Comparison of ENCODE assay signal across 1 cellular context in the genomic region with DNA sequence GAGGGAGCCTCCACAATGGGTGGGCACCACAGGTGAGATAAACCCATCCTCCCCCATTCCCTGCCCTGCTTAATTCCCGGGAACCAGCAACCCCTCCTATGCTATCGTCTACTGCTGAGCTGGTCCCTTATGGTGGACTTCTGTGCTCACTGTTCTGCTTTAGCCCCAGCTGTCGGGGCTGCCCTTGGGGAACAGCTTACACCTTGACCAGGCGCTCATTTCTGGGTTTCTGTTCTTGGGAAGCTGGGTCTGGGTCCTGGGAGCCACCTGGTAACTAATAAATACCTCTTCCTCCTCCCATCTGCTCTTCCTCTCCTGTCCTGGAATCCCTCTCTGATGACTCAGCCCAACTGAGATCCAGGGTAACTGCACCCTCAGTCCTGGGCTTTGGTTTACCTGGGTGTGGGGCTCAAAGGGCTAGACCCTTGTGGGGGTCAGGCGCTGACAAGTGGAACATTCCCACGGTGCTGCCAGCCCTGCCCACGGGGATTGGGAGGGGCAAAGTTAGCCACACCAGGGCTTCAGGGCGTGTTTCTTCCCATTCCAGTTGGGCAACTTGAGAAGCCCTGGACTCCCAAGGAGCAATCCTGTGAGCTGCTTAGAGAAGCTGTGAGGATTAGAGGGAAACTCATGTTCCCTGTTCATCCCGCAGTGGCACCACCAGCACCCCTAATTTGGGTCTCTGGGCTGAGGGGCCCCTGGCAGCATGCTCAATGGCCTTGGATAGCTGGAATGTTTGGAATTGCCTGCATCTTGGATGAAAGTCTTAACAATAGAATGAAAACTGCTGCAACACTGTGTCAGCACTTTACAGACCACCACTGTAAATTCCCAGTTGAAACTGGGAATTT.
TF ChIP-seq lines count a peak whose summit lies in the region.

No MANE protein-coding gene starts in this region.

TF ChIP-seq in K562, 482 proteins besides CTCF, POLR2A, EP300 and RAD21 (continued from another document):
- TF ChIP-seq, protein P1, sequence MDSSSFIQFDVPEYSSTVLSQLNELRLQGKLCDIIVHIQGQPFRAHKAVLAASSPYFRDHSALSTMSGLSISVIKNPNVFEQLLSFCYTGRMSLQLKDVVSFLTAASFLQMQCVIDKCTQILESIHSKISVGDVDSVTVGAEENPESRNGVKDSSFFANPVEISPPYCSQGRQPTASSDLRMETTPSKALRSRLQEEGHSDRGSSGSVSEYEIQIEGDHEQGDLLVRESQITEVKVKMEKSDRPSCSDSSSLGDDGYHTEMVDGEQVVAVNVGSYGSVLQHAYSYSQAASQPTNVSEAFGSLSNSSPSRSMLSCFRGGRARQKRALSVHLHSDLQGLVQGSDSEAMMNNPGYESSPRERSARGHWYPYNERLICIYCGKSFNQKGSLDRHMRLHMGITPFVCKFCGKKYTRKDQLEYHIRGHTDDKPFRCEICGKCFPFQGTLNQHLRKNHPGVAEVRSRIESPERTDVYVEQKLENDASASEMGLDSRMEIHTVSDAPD (CRISPR knock-in tag; IDR thresholded peaks at IDR 0.05), result no peak
- TF ChIP-seq ZNF316 (IDR thresholded peaks at IDR 0.05) (peak; percentile 23; the same call in 1 of the 2 replicates), ZFP36 (IDR thresholded peaks at IDR 0.05; ENCODE audit: low read depth, low read length, partially characterized antibody) (no peak), C11orf30 (IDR thresholded peaks at IDR 0.05; ENCODE audit: low read depth) (peak; percentile 34; the same call in 1 of the 2 replicates), NFE2 (IDR thresholded peaks at IDR 0.05; ENCODE audit: low read depth) (peak; percentile 33; the same call in 1 of the 2 replicates)
- TF ChIP-seq, protein P2, sequence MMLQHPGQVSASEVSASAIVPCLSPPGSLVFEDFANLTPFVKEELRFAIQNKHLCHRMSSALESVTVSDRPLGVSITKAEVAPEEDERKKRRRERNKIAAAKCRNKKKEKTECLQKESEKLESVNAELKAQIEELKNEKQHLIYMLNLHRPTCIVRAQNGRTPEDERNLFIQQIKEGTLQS (IDR thresholded peaks at IDR 0.05), result peak; percentile 26
- TF ChIP-seq, protein P2 (CRISPR knock-in tag; conservative IDR thresholded peaks at IDR 0.05), result no peak
